Comparison of ENCODE assay signal across 16 cellular contexts in the genomic region with DNA sequence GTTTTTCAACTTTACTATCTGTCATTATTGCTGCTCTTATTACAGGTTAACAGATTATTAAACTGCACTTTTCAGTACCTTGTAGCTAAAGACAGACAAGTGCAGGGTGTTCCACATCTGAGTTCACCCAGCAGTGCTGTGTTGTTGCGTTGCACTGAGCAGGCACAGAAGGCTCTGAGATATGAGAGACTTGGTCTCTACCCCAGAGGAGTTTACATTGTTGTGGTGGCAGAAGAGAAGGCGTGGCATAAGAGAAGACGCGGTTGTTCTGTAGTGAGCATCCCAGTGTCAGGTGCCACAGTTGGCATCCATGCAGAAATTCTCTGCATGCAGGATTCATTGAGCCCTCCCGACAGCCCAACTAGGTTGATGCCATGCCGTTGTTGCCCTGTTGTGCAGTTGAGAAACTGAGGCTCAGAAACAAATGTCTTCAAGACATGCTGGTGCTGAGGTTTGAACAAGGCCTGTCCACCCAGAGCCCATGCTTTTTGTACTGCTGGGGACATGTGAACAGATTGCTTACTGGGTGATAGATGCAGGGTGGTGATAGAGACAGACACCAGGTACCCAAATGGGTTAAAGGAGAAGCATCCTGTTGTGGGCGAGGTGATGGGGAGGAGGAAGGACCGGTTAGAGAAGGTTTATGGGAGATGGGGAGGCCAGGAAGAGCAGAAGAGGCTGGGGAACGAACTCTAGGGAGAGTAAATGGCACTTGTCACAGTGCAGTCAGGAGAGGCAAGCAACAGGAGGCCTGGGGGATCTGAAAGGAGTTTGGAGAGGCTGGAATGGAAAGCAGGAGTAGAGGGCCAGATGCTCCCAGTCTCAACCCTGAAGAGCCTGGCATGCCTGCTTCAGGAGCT. TPM values are rescaled to one million over a fixed set of nuclear protein-coding genes. Genes with fewer than 3 reads are reported as not detected.
DNase-seq lines count a peak whose midpoint lies in the region; ATAC-seq and TF ChIP-seq lines count a peak whose summit lies in the region.
"Had no signal": no experiment of that assay in that cellular context is flagged by ENCODE, and none has a peak within 500 bp of the region (broad histone marks: within the 10 kb centered on the region; RNA-seq: fewer than 3 reads in every experiment).

No MANE protein-coding gene starts in this region.

- peaks cover 5% of the 10 kb centered on the region for H3K79me1 ChIP-seq in neuronal stem cell (ENCODE audit: low read depth, low read length)

- TF ChIP-seq CTCF in hepatocyte (IDR thresholded peaks at IDR 0.05; ENCODE audit: poor library complexity) = no peak

- H3K18ac ChIP-seq in neuronal stem cell (ENCODE audit: low read length) = no peak overlapping the region

- no peaks in the 10 kb centered on the region for H3K27me3 Mint-ChIP-seq in T-helper 17 cell
- H3K27me3 Mint-ChIP-seq: IgD-negative memory B cell had no signal

- no peaks in the 10 kb centered on the region for H3K27me3 ChIP-seq in GM23248 (replicated peaks; ENCODE audit: insufficient read depth)
- H3K27me3 ChIP-seq in hepatocyte = no peaks in the 10 kb centered on the region
- no peaks in the 10 kb centered on the region for H3K27me3 ChIP-seq in skeletal muscle satellite cell (ENCODE audit: control insufficient read depth, insufficient read depth, low read length)
- no peaks in the 10 kb centered on the region for H3K27me3 ChIP-seq in neuronal stem cell (ENCODE audit: control insufficient read depth in 3 of 3, insufficient read depth in 3 of 3, low read depth in 1 of 3, low read length in 3 of 3)
- H3K27me3 ChIP-seq: BLaER1 treated with 17β-estradiol and CSF1 and Interleukin-3, amounts not matched to agents 10 nM and 100 nM; neutrophil had no signal

- peak overlapping the region; percentile 22 for H3K27ac Mint-ChIP-seq in T-helper 17 cell

- H2AK5ac ChIP-seq in neuronal stem cell (ENCODE audit: low read depth, low read length) = no peak overlapping the region

- 64 to 70% methylated on average over 9 of the region's 9 CpGs for WGBS in GM23248 (ENCODE audit: low coverage in 1 of 2, low lambda C conversion rate in 2 of 2, missing lambda C conversion rate in 2 of 2), 2 experiments
- WGBS in hepatocyte (ENCODE audit: low lambda C conversion rate, missing lambda C conversion rate) = 80% methylated on average over 9 of the region's 9 CpGs
- no CpG with 5 or more reads among the region's 9 CpGs for WGBS in neuronal stem cell (ENCODE audit: extremely low coverage in 2 of 2, insufficient read length in 2 of 2, insufficient replicate concordance in 1 of 2), 2 donors

- H3K4me3 Mint-ChIP-seq in T-helper 17 cell = no peak overlapping the region
- H3K4me3 Mint-ChIP-seq: IgD-negative memory B cell had no signal

- H3K9me3 ChIP-seq in GM23248 (ENCODE audit: low read depth) (no peaks in the 10 kb centered on the region), T-helper 17 cell (ENCODE audit: control insufficient read depth, low read length, poor library complexity, severe bottlenecking) (no peaks in the 10 kb centered on the region), hepatocyte (ENCODE audit: low read depth) (no peaks in the 10 kb centered on the region), skeletal muscle satellite cell (replicated peaks; ENCODE audit: low read length) (no peaks in the 10 kb centered on the region), neuronal stem cell (replicated peaks in 1 of 2; ENCODE audit: control insufficient read depth in 2 of 2, insufficient read depth in 1 of 2, low read depth in 1 of 2, low read length in 2 of 2) (no peaks in the 10 kb centered on the region)
- H3K9me3 ChIP-seq: BLaER1 treated with 17β-estradiol and CSF1 and Interleukin-3, amounts not matched to agents 10 nM and 100 nM; neutrophil had no signal

- in situ Hi-C loops in GM23248 (cut with MboI) = no loop called here

- H3K9ac ChIP-seq in GM23248 (0 out of 2 replicates have a peak overlapping the region, but pooled peaks have one; percentile 14), skeletal muscle satellite cell (ENCODE audit: low read depth, low read length) (no peak overlapping the region), neuronal stem cell (ENCODE audit: low read depth, low read length, poor library complexity) (no peak overlapping the region)
- H3K9ac ChIP-seq: BLaER1 treated with 17β-estradiol and CSF1 and Interleukin-3, amounts not matched to agents 10 nM and 100 nM had no signal

- no peak overlapping the region for H2BK5ac ChIP-seq in neuronal stem cell (ENCODE audit: low read length)

- no peak overlapping the region for H4K8ac ChIP-seq in neuronal stem cell (ENCODE audit: low read depth, low read length)

- H3F3A ChIP-seq in GM23248 (ENCODE audit: insufficient read depth) = peaks cover 55% of the 10 kb centered on the region

- no peak overlapping the region for H3K14ac ChIP-seq in neuronal stem cell (ENCODE audit: low read length)

- DNase-seq in GM23248 (no peak), T-helper 17 cell (no peak), hepatocyte (ENCODE audit: low spot score) (no peak), T-helper 2 cell (no peak), neuronal stem cell (ENCODE audit: low spot score) (no peak)
- DNase-seq in stimulated activated CD4-positive, alpha-beta T cell treated with anti-CD3 and anti-CD28 coated beads, Interleukin-2, amount 100 ng/mL, for 24 hours = no peak
- DNase-seq: activated gamma-delta T cell treated with Interleukin-2 at 50 U/mL for 16 hours, NCI-H187 had no signal

- H3K4me1 Mint-ChIP-seq in T-helper 17 cell = peaks cover 19% of the 10 kb centered on the region

- H3K27ac ChIP-seq in GM23248 (peak overlapping the region; percentile 96; the same call in 1 of the 2 replicates), hepatocyte (peak overlapping the region; percentile 34), neuronal stem cell (replicated peaks; ENCODE audit: low read length) (no peak overlapping the region)
- H3K27ac ChIP-seq: BLaER1 treated with 17β-estradiol and CSF1 and Interleukin-3, amounts not matched to agents 10 nM and 100 nM; neutrophil had no signal

- H3K9me2 ChIP-seq in GM23248 (ENCODE audit: insufficient read depth) (no peaks in the 10 kb centered on the region), hepatocyte (replicated peaks; ENCODE audit: insufficient read depth) (no peaks in the 10 kb centered on the region)

- no peak overlapping the region for H2AFZ ChIP-seq in GM23248
- H2AFZ ChIP-seq in hepatocyte = no peak overlapping the region
- H2AFZ ChIP-seq in neuronal stem cell (ENCODE audit: low read length) = no peak overlapping the region

- ATAC-seq in T-helper 17 cell = no peak
- ATAC-seq in HG03565 (IDR thresholded peaks at IDR 0.05; ENCODE audit: unreplicated experiment) = no peak

- H3K4me2 ChIP-seq in GM23248 (ENCODE audit: unreplicated experiment) (peak overlapping the region; percentile 84), hepatocyte (peak overlapping the region; percentile 19), skeletal muscle satellite cell (ENCODE audit: low read length) (peak overlapping the region; percentile 11), neuronal stem cell (ENCODE audit: insufficient read depth, low read length, poor library complexity, severe bottlenecking) (no peak overlapping the region)

- H3K4me3 ChIP-seq in GM23248 (no peak overlapping the region), hepatocyte (no peak overlapping the region), skeletal muscle satellite cell (ENCODE audit: low read length) (no peak overlapping the region), neuronal stem cell (ENCODE audit: low read length in 2 of 2) (no peak overlapping the region)
- H3K4me3 ChIP-seq: BLaER1 treated with 17β-estradiol and CSF1 and Interleukin-3, amounts not matched to agents 10 nM and 100 nM had no signal

- peaks cover 4% of the 10 kb centered on the region for H4K20me1 ChIP-seq in GM23248 (ENCODE audit: insufficient read depth)
- peaks cover 92% of the 10 kb centered on the region for H4K20me1 ChIP-seq in hepatocyte (ENCODE audit: insufficient read depth, poor library complexity, severe bottlenecking)

- H3K36me3 Mint-ChIP-seq in T-helper 17 cell (ENCODE audit: low read depth) = no peaks in the 10 kb centered on the region

- no peak overlapping the region for H2BK15ac ChIP-seq in neuronal stem cell (ENCODE audit: low read length)

- no peak overlapping the region for H2BK120ac ChIP-seq in neuronal stem cell (ENCODE audit: low read depth, low read length)

- no peak overlapping the region for H4K91ac ChIP-seq in neuronal stem cell (ENCODE audit: low read depth, low read length, poor library complexity)

- H3K79me2 ChIP-seq in GM23248 (ENCODE audit: insufficient read depth) = peaks cover 75% of the 10 kb centered on the region
- peaks cover 98% of the 10 kb centered on the region for H3K79me2 ChIP-seq in hepatocyte

- H3K36me3 ChIP-seq in GM23248 (ENCODE audit: low read depth) = no peaks in the 10 kb centered on the region
- no peaks in the 10 kb centered on the region for H3K36me3 ChIP-seq in hepatocyte (replicated peaks; ENCODE audit: insufficient read depth, low read depth)
- H3K36me3 ChIP-seq in skeletal muscle satellite cell (ENCODE audit: insufficient read depth, low read length) = no peaks in the 10 kb centered on the region
- H3K36me3 ChIP-seq in neuronal stem cell (replicated peaks in 1 of 2; ENCODE audit: control insufficient read depth in 2 of 2, insufficient read depth in 2 of 2, low read length in 2 of 2) = peaks cover 0 to 11% of the 10 kb centered on the region in 2 donors
- H3K36me3 ChIP-seq: neutrophil had no signal

- H2BK12ac ChIP-seq in neuronal stem cell (ENCODE audit: low read length) = no peak overlapping the region

- peaks cover 77% of the 10 kb centered on the region for H3K4me1 ChIP-seq in GM23248 (ENCODE audit: insufficient read depth)
- H3K4me1 ChIP-seq in hepatocyte (ENCODE audit: insufficient read depth) = peaks cover 68% of the 10 kb centered on the region
- H3K4me1 ChIP-seq in skeletal muscle satellite cell (ENCODE audit: control insufficient read depth, insufficient read depth, low read length) = peaks cover 79% of the 10 kb centered on the region
- peaks cover 26 to 49% of the 10 kb centered on the region in 2 donors for H3K4me1 ChIP-seq in neuronal stem cell (ENCODE audit: control insufficient read depth in 2 of 2, insufficient read depth in 1 of 2, low read depth in 1 of 2, low read length in 2 of 2)

- H3K4ac ChIP-seq in neuronal stem cell (ENCODE audit: low read length) = no peak overlapping the region

- no peak overlapping the region for H3K23ac ChIP-seq in neuronal stem cell (ENCODE audit: low read depth, low read length, poor library complexity)

RNA-seq across cellular contexts. Expression of a gene that starts 8.2 kb away (rescaled TPM):
- 66.1 and 68.2 TPM in 2 replicates for total RNA-seq in GM23248 (2014; rRNA removed; shearing (Covaris generic))
- polyA plus RNA-seq in GM23248 (2016; fragmentation: Nextera tagmentation; extraction: Ambion mirVana) (22.0 and 22.9 TPM in 2 replicates), hepatocyte (41.1 and 43.2 TPM in 2 replicates)
- total RNA-seq in T-helper 17 cell (10 to 100 TPM; 34.9 to 35.8 TPM), hepatocyte (44.5 and 46.6 TPM in 2 replicates)
- total RNA-seq in skeletal muscle satellite cell (2012; rRNA removed) = 83.4 and 89.8 TPM in 2 replicates
- polyA plus RNA-seq in neuronal stem cell (2013, experiment 1 of 2) = 50.4 TPM
- polyA plus RNA-seq in neuronal stem cell (2013, experiment 2 of 2) = 51.5 TPM

RNA-seq across cellular contexts. Expression of a gene that starts 53.3 kb away (rescaled TPM):
- total RNA-seq in GM23248 (2014; rRNA removed; shearing (Covaris generic)) = not detected in 2 replicates
- 0.18 and 0.53 TPM in 2 replicates for polyA plus RNA-seq in GM23248 (2016; fragmentation: Nextera tagmentation; extraction: Ambion mirVana)
- total RNA-seq in T-helper 17 cell = not detected
- not detected in 2 replicates for total RNA-seq in hepatocyte
- 0.21 and 0.74 TPM in 2 replicates for polyA plus RNA-seq in hepatocyte
- not detected in 2 replicates for total RNA-seq in skeletal muscle satellite cell (2012; rRNA removed)
- polyA plus RNA-seq in neuronal stem cell (2013, experiment 1 of 2) = not detected
- polyA plus RNA-seq in neuronal stem cell (2013, experiment 2 of 2) = not detected
- total RNA-seq: cerebellum; T-helper 1 cell treated with Interleukin-12 subunit alpha and Interleukin-12 subunit beta and Interleukin-4 antibody, amounts not matched to agents 30 ng/mL and 1 ng/mL, for 36 hours had no signal
- polyA plus RNA-seq: IgD-negative memory B cell, keratinocyte had no signal
